In genomic region chr9:128114326-128115186, GRCh38 we compare ENCODE assay signal across 16 cellular contexts. TPM values are rescaled to one million over a fixed set of nuclear protein-coding genes. Genes with fewer than 3 reads are reported as not detected.
DNase-seq lines count a peak whose midpoint lies in the region; ATAC-seq lines count a peak whose summit lies in the region.
"Had no signal": no experiment of that assay in that cellular context is flagged by ENCODE, and none has a peak within 500 bp of the region (broad histone marks: within the 10 kb centered on the region; RNA-seq: fewer than 3 reads in every experiment).

No MANE protein-coding gene starts in this region.

- no peaks in the 10 kb centered on the region for H3K27me3 Mint-ChIP-seq in stimulated activated naive CD8-positive, alpha-beta T cell treated with anti-CD3 and anti-CD28 coated beads, Interleukin-15, amount 100 ng/mL, for 72 hours
- H3K27me3 Mint-ChIP-seq in memory B cell: no peaks in the 10 kb centered on the region
- H3K27me3 Mint-ChIP-seq: activated CD4-positive, alpha-beta memory T cell treated with anti-CD3 and anti-CD28 coated beads for 36 hours; T-helper 17 cell had no signal

- H3K9me3 ChIP-seq in aorta (ENCODE audit: control insufficient read depth, low read length): no peaks in the 10 kb centered on the region
- H3K9me3 ChIP-seq: breast epithelium, MG63, vagina had no signal

- intact Hi-C loops in aorta (cut with DNase I): loop anchor here (5.0 kb wide), 1 partner anchor 172 kb away; no protein-coding TSS in a partner anchor

- DNase-seq in stimulated activated naive CD8-positive, alpha-beta T cell treated with anti-CD3 and anti-CD28 coated beads, Interleukin-15, amount 100 ng/mL, for 72 hours: no peak
- DNase-seq in stimulated activated naive CD8-positive, alpha-beta T cell treated with anti-CD3 and anti-CD28 coated beads, Interleukin-15, Interleukin-2, amounts not matched to agents 100 U/mL and 50 U/mL, for 24 hours: no peak
- DNase-seq in memory B cell (ENCODE audit: low spot score in 2 of 2): no peak
- peak; percentile 33 to 68 for DNase-seq in aorta
- DNase-seq in kidney glomerular epithelial cell (lab: John Stamatoyannopoulos, UW): no peak
- DNase-seq in germinal center (ENCODE audit: low spot score): no peak
- DNase-seq: activated CD4-positive, alpha-beta memory T cell treated with anti-CD3 and anti-CD28 coated beads for 36 hours; activated gamma-delta T cell treated with Interleukin-2 at 50 U/mL for 16 hours; GM23248; MG63; NCI-H2227 treated with DMSO at 0.1 percent for 48 hours; PC-9 had no signal

- no peak for ATAC-seq in stimulated activated naive CD8-positive, alpha-beta T cell treated with anti-CD3 and anti-CD28 coated beads, Interleukin-15, amount 100 ng/mL, for 72 hours
- no peak for ATAC-seq in stimulated activated naive CD8-positive, alpha-beta T cell treated with anti-CD3 and anti-CD28 coated beads, Interleukin-15, Interleukin-2, amounts not matched to agents 100 U/mL and 50 U/mL, for 24 hours
- ATAC-seq in memory B cell (ENCODE audit: low read depth) (no peak), aorta (ENCODE audit: low FRiP score) (no peak)
- ATAC-seq: T-helper 17 cell had no signal

- no peak overlapping the region for H3K4me3 Mint-ChIP-seq in stimulated activated naive CD8-positive, alpha-beta T cell treated with anti-CD3 and anti-CD28 coated beads, Interleukin-15, amount 100 ng/mL, for 72 hours
- no peak overlapping the region for H3K4me3 Mint-ChIP-seq in memory B cell
- H3K4me3 Mint-ChIP-seq: activated CD4-positive, alpha-beta memory T cell treated with anti-CD3 and anti-CD28 coated beads for 36 hours; T-helper 17 cell had no signal

- no peaks in the 10 kb centered on the region for H3K27me3 ChIP-seq in aorta (ENCODE audit: control insufficient read depth in 1 of 2, insufficient read depth in 2 of 2, low read length in 1 of 2)
- H3K27me3 ChIP-seq: breast epithelium, MG63, vagina had no signal

- H3K4me1 Mint-ChIP-seq in stimulated activated naive CD8-positive, alpha-beta T cell treated with anti-CD3 and anti-CD28 coated beads, Interleukin-15, amount 100 ng/mL, for 72 hours: peaks cover 30% of the 10 kb centered on the region
- H3K4me1 Mint-ChIP-seq in memory B cell: peaks cover 18% of the 10 kb centered on the region

- no peaks in the 10 kb centered on the region for H3K4me1 ChIP-seq in aorta (ENCODE audit: control insufficient read depth in 1 of 2, insufficient read depth in 2 of 2, low read length in 2 of 2)
- H3K4me1 ChIP-seq: breast epithelium had no signal

- H3K36me3 Mint-ChIP-seq in memory B cell: peaks cover 9% of the 10 kb centered on the region

- H3K27ac Mint-ChIP-seq in stimulated activated naive CD8-positive, alpha-beta T cell treated with anti-CD3 and anti-CD28 coated beads, Interleukin-15, amount 100 ng/mL, for 72 hours: peak overlapping the region; percentile 31 to 48
- peak overlapping the region; percentile 91 for H3K27ac Mint-ChIP-seq in memory B cell
- H3K27ac Mint-ChIP-seq: activated CD4-positive, alpha-beta memory T cell treated with anti-CD3 and anti-CD28 coated beads for 36 hours had no signal

- H3K9me3 Mint-ChIP-seq in stimulated activated naive CD8-positive, alpha-beta T cell treated with anti-CD3 and anti-CD28 coated beads, Interleukin-15, amount 100 ng/mL, for 72 hours: no peaks in the 10 kb centered on the region
- H3K9me3 Mint-ChIP-seq in memory B cell: no peaks in the 10 kb centered on the region
- H3K9me3 Mint-ChIP-seq: activated CD4-positive, alpha-beta memory T cell treated with anti-CD3 and anti-CD28 coated beads for 36 hours had no signal

- H3K36me3 ChIP-seq in aorta (ENCODE audit: control insufficient read depth in 1 of 2, insufficient read depth in 2 of 2, low read length in 1 of 2): no peaks in the 10 kb centered on the region
- H3K36me3 ChIP-seq: breast epithelium, vagina had no signal

- no peak overlapping the region for H3K4me3 ChIP-seq in aorta (ENCODE audit: low read length in 2 of 2)
- H3K4me3 ChIP-seq: breast epithelium, GM23248, MG63, PC-9, skin epidermis, vagina had no signal

- WGBS in aorta, 2 donors: 86 to 87% methylated on average over 26 to 29 of the region's 29 CpGs

- H3K27ac ChIP-seq in aorta (ENCODE audit: low read depth in 1 of 2, low read length in 2 of 2): no peak overlapping the region
- H3K27ac ChIP-seq: GM23248, PC-9, vagina had no signal

RNA-seq across cellular contexts. Expression of gene PTGES2, which starts 13.0 kb away (rescaled TPM):
- total RNA-seq in aorta: 10 to 100 TPM; 37.1 to 38.5 TPM
- 10 to 100 TPM; 29.9 to 56.2 TPM for polyA plus RNA-seq in aorta

RNA-seq across cellular contexts. Expression of gene LCN2, which starts 34.7 kb away (rescaled TPM):
- total RNA-seq in aorta: 1 to 10 TPM in 1 of 2 donors, under 1 TPM in 1; 0.84 to 1.1 TPM
- polyA plus RNA-seq in aorta: 1 to 10 TPM in 1 of 2 donors, under 1 TPM in 1; 0.90 to 5.6 TPM
- total RNA-seq: activated CD4-positive, alpha-beta memory T cell treated with anti-CD3 and anti-CD28 coated beads for 36 hours; GM23248 had no signal
- polyA plus RNA-seq: GM23248 had no signal

RNA-seq across cellular contexts. Expression of gene BBLN, which starts 45.5 kb away (rescaled TPM):
- total RNA-seq in aorta: 10 to 100 TPM; 46.7 to 54.3 TPM
- 100 to 1,000 TPM; 164 to 278 TPM for polyA plus RNA-seq in aorta

RNA-seq across cellular contexts. Expression of gene SLC25A25, which starts 46.5 kb away (rescaled TPM):
- total RNA-seq in aorta: 10 to 100 TPM; 16.3 to 40.9 TPM
- polyA plus RNA-seq in aorta: 10 to 100 TPM in 1 of 2 donors, 1 to 10 TPM in 1; 9.8 to 14.3 TPM

RNA-seq across cellular contexts. Expression of gene NAIF1, which starts 47.4 kb away (rescaled TPM):
- 10 to 100 TPM in 1 of 2 donors, 1 to 10 TPM in 1; 5.4 to 10.4 TPM for total RNA-seq in aorta
- 1 to 10 TPM; 7.0 to 8.9 TPM for polyA plus RNA-seq in aorta

Comparison
In these comparisons a context has a peak if more than half of its experiments do, and no peak if none do; other contexts are left out.
1. DNase-seq: peak in aorta (2 of 2); none in stimulated activated naive CD8-positive, alpha-beta T cell treated with anti-CD3 and anti-CD28 coated beads, Interleukin-15, amount 100 ng/mL, for 72 hours (0 of 2), stimulated activated naive CD8-positive, alpha-beta T cell treated with anti-CD3 and anti-CD28 coated beads, Interleukin-15, Interleukin-2, amounts not matched to agents 100 U/mL and 50 U/mL, for 24 hours (single experiment), memory B cell (0 of 2), kidney glomerular epithelial cell (single experiment) and germinal center (single experiment).